ENCODE assay signal across 1 cellular context in the genomic region with DNA sequence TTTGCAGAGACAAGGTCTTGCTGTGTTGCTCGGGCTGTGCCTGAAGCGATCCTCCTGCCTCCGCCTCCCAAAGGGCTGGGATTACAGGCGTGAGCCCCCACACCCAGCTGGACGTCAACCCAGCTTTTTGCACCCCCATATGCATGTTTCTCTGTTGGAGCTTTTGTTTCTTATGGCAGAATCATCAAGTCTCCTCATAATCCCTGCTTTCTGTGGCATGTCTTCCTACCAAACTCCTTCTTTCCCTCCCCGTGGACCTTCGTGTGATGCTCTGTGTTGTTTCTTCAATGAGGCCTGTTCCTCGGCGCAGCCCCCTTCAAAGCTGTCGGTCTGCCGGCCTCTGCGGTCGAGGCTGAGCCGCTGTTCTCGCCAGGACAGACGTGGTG.
TF ChIP-seq lines count a peak whose summit lies in the region.

No MANE protein-coding gene starts in this region.

TF ChIP-seq in K562, 482 proteins besides CTCF, POLR2A, EP300 and RAD21:
- no peak for TF ChIP-seq ZBTB34 (CRISPR knock-in tag; IDR thresholded peaks at IDR 0.05)
- TF ChIP-seq, protein P1, sequence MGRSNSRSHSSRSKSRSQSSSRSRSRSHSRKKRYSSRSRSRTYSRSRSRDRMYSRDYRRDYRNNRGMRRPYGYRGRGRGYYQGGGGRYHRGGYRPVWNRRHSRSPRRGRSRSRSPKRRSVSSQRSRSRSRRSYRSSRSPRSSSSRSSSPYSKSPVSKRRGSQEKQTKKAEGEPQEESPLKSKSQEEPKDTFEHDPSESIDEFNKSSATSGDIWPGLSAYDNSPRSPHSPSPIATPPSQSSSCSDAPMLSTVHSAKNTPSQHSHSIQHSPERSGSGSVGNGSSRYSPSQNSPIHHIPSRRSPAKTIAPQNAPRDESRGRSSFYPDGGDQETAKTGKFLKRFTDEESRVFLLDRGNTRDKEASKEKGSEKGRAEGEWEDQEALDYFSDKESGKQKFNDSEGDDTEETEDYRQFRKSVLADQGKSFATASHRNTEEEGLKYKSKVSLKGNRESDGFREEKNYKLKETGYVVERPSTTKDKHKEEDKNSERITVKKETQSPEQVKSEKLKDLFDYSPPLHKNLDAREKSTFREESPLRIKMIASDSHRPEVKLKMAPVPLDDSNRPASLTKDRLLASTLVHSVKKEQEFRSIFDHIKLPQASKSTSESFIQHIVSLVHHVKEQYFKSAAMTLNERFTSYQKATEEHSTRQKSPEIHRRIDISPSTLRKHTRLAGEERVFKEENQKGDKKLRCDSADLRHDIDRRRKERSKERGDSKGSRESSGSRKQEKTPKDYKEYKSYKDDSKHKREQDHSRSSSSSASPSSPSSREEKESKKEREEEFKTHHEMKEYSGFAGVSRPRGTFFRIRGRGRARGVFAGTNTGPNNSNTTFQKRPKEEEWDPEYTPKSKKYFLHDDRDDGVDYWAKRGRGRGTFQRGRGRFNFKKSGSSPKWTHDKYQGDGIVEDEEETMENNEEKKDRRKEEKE (IDR thresholded peaks at IDR 0.05; ENCODE audit: borderline replicate concordance in 1 of 2, control insufficient read depth in 1 of 2, low read depth in 2 of 2, low read length in 1 of 2) = no peak
- no peak for TF ChIP-seq IRF2 (CRISPR knock-in tag; IDR thresholded peaks at IDR 0.05)
- TF ChIP-seq FUS (optimal IDR thresholded peaks at IDR 0.05; ENCODE audit: low read depth, low read length) = no peak
- TF ChIP-seq E2F3 (CRISPR knock-in tag; IDR thresholded peaks at IDR 0.05) = no peak
- TF ChIP-seq RAD51 (IDR thresholded peaks at IDR 0.05; ENCODE audit: borderline replicate concordance, low read depth) = no peak
- no peak for TF ChIP-seq ZNF696 (CRISPR knock-in tag; conservative IDR thresholded peaks at IDR 0.05)
- TF ChIP-seq, protein P2, sequence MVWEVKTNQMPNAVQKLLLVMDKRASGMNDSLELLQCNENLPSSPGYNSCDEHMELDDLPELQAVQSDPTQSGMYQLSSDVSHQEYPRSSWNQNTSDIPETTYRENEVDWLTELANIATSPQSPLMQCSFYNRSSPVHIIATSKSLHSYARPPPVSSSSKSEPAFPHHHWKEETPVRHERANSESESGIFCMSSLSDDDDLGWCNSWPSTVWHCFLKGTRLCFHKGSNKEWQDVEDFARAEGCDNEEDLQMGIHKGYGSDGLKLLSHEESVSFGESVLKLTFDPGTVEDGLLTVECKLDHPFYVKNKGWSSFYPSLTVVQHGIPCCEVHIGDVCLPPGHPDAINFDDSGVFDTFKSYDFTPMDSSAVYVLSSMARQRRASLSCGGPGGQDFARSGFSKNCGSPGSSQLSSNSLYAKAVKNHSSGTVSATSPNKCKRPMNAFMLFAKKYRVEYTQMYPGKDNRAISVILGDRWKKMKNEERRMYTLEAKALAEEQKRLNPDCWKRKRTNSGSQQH (CRISPR knock-in tag; IDR thresholded peaks at IDR 0.05) = no peak
- TF ChIP-seq SIN3B (IDR thresholded peaks at IDR 0.05; ENCODE audit: low read depth) = no peak
- no peak for TF ChIP-seq ZBTB43 (CRISPR knock-in tag; IDR thresholded peaks at IDR 0.05)
- no peak for TF ChIP-seq ESRRB (CRISPR knock-in tag; IDR thresholded peaks at IDR 0.05; ENCODE audit: borderline replicate concordance)
- TF ChIP-seq, protein P3, sequence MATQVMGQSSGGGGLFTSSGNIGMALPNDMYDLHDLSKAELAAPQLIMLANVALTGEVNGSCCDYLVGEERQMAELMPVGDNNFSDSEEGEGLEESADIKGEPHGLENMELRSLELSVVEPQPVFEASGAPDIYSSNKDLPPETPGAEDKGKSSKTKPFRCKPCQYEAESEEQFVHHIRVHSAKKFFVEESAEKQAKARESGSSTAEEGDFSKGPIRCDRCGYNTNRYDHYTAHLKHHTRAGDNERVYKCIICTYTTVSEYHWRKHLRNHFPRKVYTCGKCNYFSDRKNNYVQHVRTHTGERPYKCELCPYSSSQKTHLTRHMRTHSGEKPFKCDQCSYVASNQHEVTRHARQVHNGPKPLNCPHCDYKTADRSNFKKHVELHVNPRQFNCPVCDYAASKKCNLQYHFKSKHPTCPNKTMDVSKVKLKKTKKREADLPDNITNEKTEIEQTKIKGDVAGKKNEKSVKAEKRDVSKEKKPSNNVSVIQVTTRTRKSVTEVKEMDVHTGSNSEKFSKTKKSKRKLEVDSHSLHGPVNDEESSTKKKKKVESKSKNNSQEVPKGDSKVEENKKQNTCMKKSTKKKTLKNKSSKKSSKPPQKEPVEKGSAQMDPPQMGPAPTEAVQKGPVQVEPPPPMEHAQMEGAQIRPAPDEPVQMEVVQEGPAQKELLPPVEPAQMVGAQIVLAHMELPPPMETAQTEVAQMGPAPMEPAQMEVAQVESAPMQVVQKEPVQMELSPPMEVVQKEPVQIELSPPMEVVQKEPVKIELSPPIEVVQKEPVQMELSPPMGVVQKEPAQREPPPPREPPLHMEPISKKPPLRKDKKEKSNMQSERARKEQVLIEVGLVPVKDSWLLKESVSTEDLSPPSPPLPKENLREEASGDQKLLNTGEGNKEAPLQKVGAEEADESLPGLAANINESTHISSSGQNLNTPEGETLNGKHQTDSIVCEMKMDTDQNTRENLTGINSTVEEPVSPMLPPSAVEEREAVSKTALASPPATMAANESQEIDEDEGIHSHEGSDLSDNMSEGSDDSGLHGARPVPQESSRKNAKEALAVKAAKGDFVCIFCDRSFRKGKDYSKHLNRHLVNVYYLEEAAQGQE (CRISPR knock-in tag; IDR thresholded peaks at IDR 0.05; ENCODE audit: low read depth) = no peak
- no peak for TF ChIP-seq POLR3A (IDR thresholded peaks at IDR 0.05; ENCODE audit: borderline replicate concordance, extremely low read depth, insufficient read depth, insufficient read length)
